ENCODE assay signal across 8 cellular contexts in the genomic region with DNA sequence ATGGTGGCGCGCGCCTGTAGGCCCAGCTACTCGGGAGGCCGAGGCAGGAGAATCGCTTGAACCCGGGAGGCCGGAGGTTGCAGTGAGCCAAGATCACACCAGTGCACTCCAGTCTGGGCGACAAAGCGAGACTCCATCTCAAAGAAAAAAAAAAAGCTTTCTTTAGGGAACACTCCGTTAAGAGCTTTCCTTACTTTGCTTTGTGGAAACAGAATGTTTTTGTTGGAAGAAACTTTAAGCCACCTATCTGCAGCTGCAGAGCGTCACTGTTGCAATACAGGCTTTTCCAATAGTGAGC. TPM values are rescaled to one million over a fixed set of nuclear protein-coding genes. Genes with fewer than 3 reads are reported as not detected.
DNase-seq lines count a peak whose midpoint lies in the region; ATAC-seq, FAIRE-seq and TF ChIP-seq lines count a peak whose summit lies in the region.

No MANE protein-coding gene starts in this region.

- no peak for FAIRE-seq in GM12891 (lab: Jason Lieb, UNC)

- peak overlapping the region; percentile 98 for H3K4me3 Mint-ChIP-seq in Caco-2 (ENCODE audit: unreplicated experiment)
- peak overlapping the region; percentile 89 for H3K4me3 Mint-ChIP-seq in endodermal cell

- H3K36me3 Mint-ChIP-seq in Caco-2 (ENCODE audit: insufficient read depth, unreplicated experiment) (peaks cover 45% of the 10 kb centered on the region), endodermal cell (ENCODE audit: low read depth) (no peaks in the 10 kb centered on the region)

- no peaks in the 10 kb centered on the region; the same call in 1 of the 2 replicates for H3K36me3 ChIP-seq in Caco-2 (ENCODE audit: control insufficient read depth, insufficient read depth, low read length)
- no peaks in the 10 kb centered on the region for H3K36me3 ChIP-seq in Peyer's patch
- H3K36me3 ChIP-seq in endodermal cell (ENCODE audit: control insufficient read depth, insufficient read depth, low read length): peaks cover 8% of the 10 kb centered on the region
- H3K36me3 ChIP-seq in prostate gland: no peaks in the 10 kb centered on the region

- ATAC-seq in GM21515 (IDR thresholded peaks at IDR 0.05; ENCODE audit: unreplicated experiment): no peak

- H3K9me3 ChIP-seq in Caco-2 (peaks cover 20% of the 10 kb centered on the region), Peyer's patch (no peaks in the 10 kb centered on the region), endodermal cell (ENCODE audit: control insufficient read depth, low read length) (peaks cover 10% of the 10 kb centered on the region), prostate gland (no peaks in the 10 kb centered on the region)

- H3K27me3 ChIP-seq in Caco-2 (replicated peaks; ENCODE audit: control insufficient read depth, insufficient read depth, low read length): no peaks in the 10 kb centered on the region
- no peaks in the 10 kb centered on the region for H3K27me3 ChIP-seq in Peyer's patch
- H3K27me3 ChIP-seq in endodermal cell (ENCODE audit: control insufficient read depth, insufficient read depth, low read length, poor library complexity, severe bottlenecking): no peaks in the 10 kb centered on the region
- H3K27me3 ChIP-seq in prostate gland (replicated peaks; ENCODE audit: insufficient read depth): no peaks in the 10 kb centered on the region

- BruUV-seq in Caco-2 (replicated peaks; lab: Mats Ljungman, UMichigan): TSS peak; percentile 66

- TF ChIP-seq CTCF in Caco-2 (IDR thresholded peaks at IDR 0.05; ENCODE audit: insufficient read depth in 1 of 2, low read depth in 1 of 2, low read length in 1 of 2, severe bottlenecking in 1 of 2, unreplicated experiment in 1 of 2) (no peak), Peyer's patch (IDR thresholded peaks at IDR 0.05) (no peak), endodermal cell (conservative IDR thresholded peaks at IDR 0.05) (no peak), prostate gland (IDR thresholded peaks at IDR 0.05) (no peak)

- peaks cover 45% of the 10 kb centered on the region for H3K4me1 ChIP-seq in Caco-2
- peaks cover 0 to 12% (median 3%) of the 10 kb centered on the region in 4 donors for H3K4me1 ChIP-seq in Peyer's patch
- H3K4me1 ChIP-seq in endodermal cell (ENCODE audit: control insufficient read depth, insufficient read depth, low read length): no peaks in the 10 kb centered on the region
- H3K4me1 ChIP-seq in prostate gland (replicated peaks): no peaks in the 10 kb centered on the region

- H3K4me1 Mint-ChIP-seq in Caco-2 (ENCODE audit: low read depth, unreplicated experiment): peaks cover 29% of the 10 kb centered on the region
- H3K4me1 Mint-ChIP-seq in endodermal cell: peaks cover 14% of the 10 kb centered on the region

- H3K27ac ChIP-seq in Peyer's patch (peak overlapping the region; percentile 90 to 99 (median 98)), endodermal cell (ENCODE audit: low read depth, low read length) (no peak overlapping the region), prostate gland (peak overlapping the region; percentile 86 to 93)

- H3K9ac ChIP-seq in endodermal cell (ENCODE audit: extremely low read depth, low read length, poor library complexity, severe bottlenecking): no peak overlapping the region

- H3K9me3 Mint-ChIP-seq in Caco-2 (ENCODE audit: unreplicated experiment): peaks cover 19% of the 10 kb centered on the region
- peaks cover 3% of the 10 kb centered on the region for H3K9me3 Mint-ChIP-seq in endodermal cell

- WGBS in endodermal cell (ENCODE audit: insufficient coverage in 1 of 2, insufficient read length in 1 of 2), 2 experiments: 93 to 96% methylated on average over 11 to 12 of the region's 12 CpGs
- WGBS in prostate gland: 98% methylated on average over 12 of the region's 12 CpGs

- H3K27me3 Mint-ChIP-seq in Caco-2 (ENCODE audit: insufficient read depth, unreplicated experiment): no peaks in the 10 kb centered on the region
- H3K27me3 Mint-ChIP-seq in endodermal cell (ENCODE audit: insufficient read depth): peaks cover 7% of the 10 kb centered on the region

- TF ChIP-seq POLR2A in Peyer's patch (IDR thresholded peaks at IDR 0.05) (no peak), prostate gland (IDR thresholded peaks at IDR 0.05) (no peak), GM12891 (IDR thresholded peaks at IDR 0.05; ENCODE audit: low read depth, low read length) (no peak)

- intact Hi-C loops in Caco-2 (cut with micrococcal nuclease; ENCODE audit: unreplicated experiment) (no loop called here), prostate gland (cut with DNase I) (loop anchor here (10.0 kb wide), 1 partner anchor 102 kb away; no protein-coding TSS in a partner anchor)

- no peak for DNase-seq in Caco-2
- DNase-seq in Peyer's patch: no peak
- no peak for DNase-seq in endodermal cell
- no peak for DNase-seq in prostate gland (ENCODE audit: low spot score)
- DNase-seq in NOMO-1 treated with dmso at 0.1 percent for 144 hours (lab: John Stamatoyannopoulos, UW; ENCODE audit: unreplicated experiment): no peak
- DNase-seq in GM12891 (ENCODE audit: insufficient read length, low spot score): no peak
- no peak for DNase-seq in HEK293T (ENCODE audit: extremely low spot score)

- peak overlapping the region; percentile 57 for H3K4me3 ChIP-seq in Caco-2 (ENCODE audit: low read depth, low read length)
- H3K4me3 ChIP-seq in Peyer's patch: peak overlapping the region; percentile 71 to 92 (median 82)
- peak overlapping the region; percentile 90 for H3K4me3 ChIP-seq in endodermal cell (ENCODE audit: low read length)
- H3K4me3 ChIP-seq in prostate gland: peak overlapping the region; percentile 69 to 79

- POLR2A ChIA-PET in Caco-2 (lab: Charles Lee) (interaction anchor here (0.7 to 1.4 kb wide), 3 partner anchors 9 to 16 kb away, joined by 3 to 6 read pairs (median 6); no protein-coding TSS in a partner anchor), HEK293T (lab: Yijun Ruan, JAX) (interaction anchor here (0.8 to 2.0 kb wide), 4 partner anchors 9 to 179 kb away, joined by 3 to 12 read pairs (median 4); no protein-coding TSS in a partner anchor)

- CTCF ChIA-PET in Caco-2 (lab: Charles Lee) (interaction anchor here (1.4 to 2.1 kb wide), 2 partner anchors 97 to 166 kb away, joined by 5 to 15 read pairs; no protein-coding TSS in a partner anchor), HEK293T (lab: Yijun Ruan, JAX) (interaction anchor here (1.2 kb wide), 2 partner anchors 18 to 51 kb away, joined by 3 to 5 read pairs; no protein-coding TSS in a partner anchor)

- H3K27ac Mint-ChIP-seq in Caco-2 (ENCODE audit: unreplicated experiment) (peak overlapping the region; percentile 71), endodermal cell (peak overlapping the region; percentile 77)

TF ChIP-seq in GM12891, 5 proteins besides CTCF, POLR2A, EP300 and RAD21:
- TF ChIP-seq POU2F2 (IDR thresholded peaks at IDR 0.05; ENCODE audit: low read depth, low read length): no peak
- no peak for TF ChIP-seq TAF1 (IDR thresholded peaks at IDR 0.05; ENCODE audit: low read depth, low read length)
- TF ChIP-seq SPI1 (IDR thresholded peaks at IDR 0.05; ENCODE audit: low read depth, low read length): no peak
- TF ChIP-seq PAX5 (IDR thresholded peaks at IDR 0.05; ENCODE audit: insufficient read depth, low read length, severe bottlenecking): no peak
- no peak for TF ChIP-seq POLR2AphosphoS5 (IDR thresholded peaks at IDR 0.05; ENCODE audit: low read depth, low read length)

TF ChIP-seq in HEK293T, 16 proteins besides CTCF, POLR2A, EP300 and RAD21:
- TF ChIP-seq L3MBTL2 (conservative IDR thresholded peaks at IDR 0.05) (no peak), FOXK2 (IDR thresholded peaks at IDR 0.05) (no peak), BHLHE40 (IDR thresholded peaks at IDR 0.05; ENCODE audit: borderline replicate concordance) (no peak), HDGF (IDR thresholded peaks at IDR 0.05; ENCODE audit: borderline replicate concordance) (no peak)

RNA-seq across cellular contexts. Expression of a gene that starts 0.6 kb away (rescaled TPM):
- 72.0 and 86.6 TPM in 2 replicates for total RNA-seq in Caco-2 (2022)
- 10 to 100 TPM in 3 of 4 donors, 1 to 10 TPM in 1; 2.5 to 22.7 (median 18.7) TPM for total RNA-seq in Peyer's patch
- 1 to 10 TPM; 9.7 TPM for total RNA-seq in endodermal cell
- 6.7 TPM for polyA plus RNA-seq in endodermal cell (2013, experiment 1 of 2)
- polyA plus RNA-seq in endodermal cell (2013, experiment 2 of 2): 7.1 TPM
- 1 to 10 TPM; 4.5 to 5.1 TPM for total RNA-seq in prostate gland
- 7.8 TPM for polyA plus RNA-seq in GM12891 (2012; ENCODE audit: low read depth, missing spikeins)
